1 cellular context compared by ENCODE assay signal in the genomic region with DNA sequence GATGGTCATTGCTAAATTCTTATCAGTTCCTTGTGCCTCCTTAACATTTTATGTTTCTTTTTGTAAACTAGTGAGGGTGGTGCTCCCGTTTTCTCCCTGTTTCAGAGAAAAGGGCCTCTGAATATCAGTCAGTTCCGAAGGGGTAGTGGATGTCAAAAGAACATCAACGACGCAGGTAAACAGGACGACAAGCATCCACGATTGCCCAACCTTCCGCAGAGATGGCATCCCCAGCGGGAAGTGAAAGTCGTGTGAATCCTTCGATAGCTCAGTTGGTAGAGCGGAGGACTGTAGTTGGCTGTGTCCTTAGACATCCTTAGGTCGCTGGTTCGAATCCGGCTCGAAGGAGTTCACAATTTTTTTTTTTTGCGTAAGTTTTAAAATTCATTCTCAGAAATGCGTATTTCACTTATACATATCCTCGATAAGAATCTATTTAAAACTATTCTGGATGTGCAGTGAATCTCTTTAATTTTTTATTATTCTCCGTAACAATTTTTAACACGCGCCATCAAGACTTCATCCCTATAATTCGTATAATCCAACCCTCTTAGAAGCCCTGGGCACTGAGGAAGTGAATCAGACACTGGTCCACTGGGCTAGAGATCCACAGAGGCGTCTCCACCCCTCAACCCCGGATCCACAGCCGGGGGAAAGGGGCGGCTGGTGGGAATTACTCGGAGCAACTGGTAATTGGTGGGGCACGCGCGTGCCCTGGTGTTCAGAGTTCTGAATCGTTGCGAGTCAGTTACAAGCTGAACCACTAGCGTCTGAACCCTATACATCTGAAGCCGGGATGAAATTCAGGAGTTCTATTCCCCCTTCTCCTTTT.
A peak's percentile ranks its signal among the peaks of the same experiment; 100 is the strongest.
TF ChIP-seq lines count a peak whose summit lies in the region.

No MANE protein-coding gene starts in this region.

TF ChIP-seq in HepG2, 621 proteins besides CTCF, POLR2A, EP300 and RAD21 (continued from another document and continues in another):
- TF ChIP-seq, protein P1, sequence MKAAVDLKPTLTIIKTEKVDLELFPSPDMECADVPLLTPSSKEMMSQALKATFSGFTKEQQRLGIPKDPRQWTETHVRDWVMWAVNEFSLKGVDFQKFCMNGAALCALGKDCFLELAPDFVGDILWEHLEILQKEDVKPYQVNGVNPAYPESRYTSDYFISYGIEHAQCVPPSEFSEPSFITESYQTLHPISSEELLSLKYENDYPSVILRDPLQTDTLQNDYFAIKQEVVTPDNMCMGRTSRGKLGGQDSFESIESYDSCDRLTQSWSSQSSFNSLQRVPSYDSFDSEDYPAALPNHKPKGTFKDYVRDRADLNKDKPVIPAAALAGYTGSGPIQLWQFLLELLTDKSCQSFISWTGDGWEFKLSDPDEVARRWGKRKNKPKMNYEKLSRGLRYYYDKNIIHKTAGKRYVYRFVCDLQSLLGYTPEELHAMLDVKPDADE (CRISPR knock-in tag; IDR thresholded peaks at IDR 0.05): no peak
- TF ChIP-seq, protein P2, sequence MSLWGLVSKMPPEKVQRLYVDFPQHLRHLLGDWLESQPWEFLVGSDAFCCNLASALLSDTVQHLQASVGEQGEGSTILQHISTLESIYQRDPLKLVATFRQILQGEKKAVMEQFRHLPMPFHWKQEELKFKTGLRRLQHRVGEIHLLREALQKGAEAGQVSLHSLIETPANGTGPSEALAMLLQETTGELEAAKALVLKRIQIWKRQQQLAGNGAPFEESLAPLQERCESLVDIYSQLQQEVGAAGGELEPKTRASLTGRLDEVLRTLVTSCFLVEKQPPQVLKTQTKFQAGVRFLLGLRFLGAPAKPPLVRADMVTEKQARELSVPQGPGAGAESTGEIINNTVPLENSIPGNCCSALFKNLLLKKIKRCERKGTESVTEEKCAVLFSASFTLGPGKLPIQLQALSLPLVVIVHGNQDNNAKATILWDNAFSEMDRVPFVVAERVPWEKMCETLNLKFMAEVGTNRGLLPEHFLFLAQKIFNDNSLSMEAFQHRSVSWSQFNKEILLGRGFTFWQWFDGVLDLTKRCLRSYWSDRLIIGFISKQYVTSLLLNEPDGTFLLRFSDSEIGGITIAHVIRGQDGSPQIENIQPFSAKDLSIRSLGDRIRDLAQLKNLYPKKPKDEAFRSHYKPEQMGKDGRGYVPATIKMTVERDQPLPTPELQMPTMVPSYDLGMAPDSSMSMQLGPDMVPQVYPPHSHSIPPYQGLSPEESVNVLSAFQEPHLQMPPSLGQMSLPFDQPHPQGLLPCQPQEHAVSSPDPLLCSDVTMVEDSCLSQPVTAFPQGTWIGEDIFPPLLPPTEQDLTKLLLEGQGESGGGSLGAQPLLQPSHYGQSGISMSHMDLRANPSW (CRISPR knock-in tag; IDR thresholded peaks at IDR 0.05; ENCODE audit: borderline replicate concordance): no peak
- TF ChIP-seq EEA1 (CRISPR knock-in tag; IDR thresholded peaks at IDR 0.05; ENCODE audit: borderline replicate concordance) (no peak), KDM2A (CRISPR knock-in tag; IDR thresholded peaks at IDR 0.05; ENCODE audit: borderline replicate concordance, low read depth) (peak; percentile 93; the same call in 1 of the 2 replicates), ZNF589 (CRISPR knock-in tag; conservative IDR thresholded peaks at IDR 0.05) (no peak), KDM4B (CRISPR knock-in tag; IDR thresholded peaks at IDR 0.05) (peak; percentile 96), ZNF382 (CRISPR knock-in tag; IDR thresholded peaks at IDR 0.05; ENCODE audit: borderline replicate concordance) (no peak), ONECUT2 (CRISPR knock-in tag; IDR thresholded peaks at IDR 0.05) (no peak), POLR2G (IDR thresholded peaks at IDR 0.05; ENCODE audit: low read depth, low read length) (no peak), ASH2L (IDR thresholded peaks at IDR 0.05; ENCODE audit: insufficient read length, low read depth, low read length) (peak; percentile 97), KLF13 (CRISPR knock-in tag; IDR thresholded peaks at IDR 0.05) (no peak), ZNF570 (CRISPR knock-in tag; IDR thresholded peaks at IDR 0.05; ENCODE audit: borderline replicate concordance) (no peak), CC2D1A (CRISPR knock-in tag; IDR thresholded peaks at IDR 0.05) (no peak), ZMYM3 (CRISPR knock-in tag; IDR thresholded peaks at IDR 0.05) (peak; percentile 85; the same call in 1 of the 2 replicates), KLF11 (CRISPR knock-in tag; IDR thresholded peaks at IDR 0.05) (peak; percentile 87; the same call in 1 of the 2 replicates), ZC3H13 (CRISPR knock-in tag; IDR thresholded peaks at IDR 0.05) (no peak), ZNF619 (CRISPR knock-in tag; IDR thresholded peaks at IDR 0.05) (no peak), ZNF746 (CRISPR knock-in tag; IDR thresholded peaks at IDR 0.05) (no peak), CHD4 (IDR thresholded peaks at IDR 0.05; ENCODE audit: borderline replicate concordance, low read length) (peak; percentile 11; the same call in 1 of the 2 replicates), ZFP41 (CRISPR knock-in tag; IDR thresholded peaks at IDR 0.05; ENCODE audit: borderline replicate concordance) (no peak)
- TF ChIP-seq, protein P3, sequence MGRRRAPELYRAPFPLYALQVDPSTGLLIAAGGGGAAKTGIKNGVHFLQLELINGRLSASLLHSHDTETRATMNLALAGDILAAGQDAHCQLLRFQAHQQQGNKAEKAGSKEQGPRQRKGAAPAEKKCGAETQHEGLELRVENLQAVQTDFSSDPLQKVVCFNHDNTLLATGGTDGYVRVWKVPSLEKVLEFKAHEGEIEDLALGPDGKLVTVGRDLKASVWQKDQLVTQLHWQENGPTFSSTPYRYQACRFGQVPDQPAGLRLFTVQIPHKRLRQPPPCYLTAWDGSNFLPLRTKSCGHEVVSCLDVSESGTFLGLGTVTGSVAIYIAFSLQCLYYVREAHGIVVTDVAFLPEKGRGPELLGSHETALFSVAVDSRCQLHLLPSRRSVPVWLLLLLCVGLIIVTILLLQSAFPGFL (CRISPR knock-in tag; IDR thresholded peaks at IDR 0.05): no peak
- TF ChIP-seq, protein P4, sequence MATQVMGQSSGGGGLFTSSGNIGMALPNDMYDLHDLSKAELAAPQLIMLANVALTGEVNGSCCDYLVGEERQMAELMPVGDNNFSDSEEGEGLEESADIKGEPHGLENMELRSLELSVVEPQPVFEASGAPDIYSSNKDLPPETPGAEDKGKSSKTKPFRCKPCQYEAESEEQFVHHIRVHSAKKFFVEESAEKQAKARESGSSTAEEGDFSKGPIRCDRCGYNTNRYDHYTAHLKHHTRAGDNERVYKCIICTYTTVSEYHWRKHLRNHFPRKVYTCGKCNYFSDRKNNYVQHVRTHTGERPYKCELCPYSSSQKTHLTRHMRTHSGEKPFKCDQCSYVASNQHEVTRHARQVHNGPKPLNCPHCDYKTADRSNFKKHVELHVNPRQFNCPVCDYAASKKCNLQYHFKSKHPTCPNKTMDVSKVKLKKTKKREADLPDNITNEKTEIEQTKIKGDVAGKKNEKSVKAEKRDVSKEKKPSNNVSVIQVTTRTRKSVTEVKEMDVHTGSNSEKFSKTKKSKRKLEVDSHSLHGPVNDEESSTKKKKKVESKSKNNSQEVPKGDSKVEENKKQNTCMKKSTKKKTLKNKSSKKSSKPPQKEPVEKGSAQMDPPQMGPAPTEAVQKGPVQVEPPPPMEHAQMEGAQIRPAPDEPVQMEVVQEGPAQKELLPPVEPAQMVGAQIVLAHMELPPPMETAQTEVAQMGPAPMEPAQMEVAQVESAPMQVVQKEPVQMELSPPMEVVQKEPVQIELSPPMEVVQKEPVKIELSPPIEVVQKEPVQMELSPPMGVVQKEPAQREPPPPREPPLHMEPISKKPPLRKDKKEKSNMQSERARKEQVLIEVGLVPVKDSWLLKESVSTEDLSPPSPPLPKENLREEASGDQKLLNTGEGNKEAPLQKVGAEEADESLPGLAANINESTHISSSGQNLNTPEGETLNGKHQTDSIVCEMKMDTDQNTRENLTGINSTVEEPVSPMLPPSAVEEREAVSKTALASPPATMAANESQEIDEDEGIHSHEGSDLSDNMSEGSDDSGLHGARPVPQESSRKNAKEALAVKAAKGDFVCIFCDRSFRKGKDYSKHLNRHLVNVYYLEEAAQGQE (IDR thresholded peaks at IDR 0.05; ENCODE audit: borderline replicate concordance in 1 of 2, low read depth in 1 of 2, low read length in 2 of 2): peak in 1 of 2 experiments; percentile 43; a peak in 1 of 4 replicates
- TF ChIP-seq, protein P5, sequence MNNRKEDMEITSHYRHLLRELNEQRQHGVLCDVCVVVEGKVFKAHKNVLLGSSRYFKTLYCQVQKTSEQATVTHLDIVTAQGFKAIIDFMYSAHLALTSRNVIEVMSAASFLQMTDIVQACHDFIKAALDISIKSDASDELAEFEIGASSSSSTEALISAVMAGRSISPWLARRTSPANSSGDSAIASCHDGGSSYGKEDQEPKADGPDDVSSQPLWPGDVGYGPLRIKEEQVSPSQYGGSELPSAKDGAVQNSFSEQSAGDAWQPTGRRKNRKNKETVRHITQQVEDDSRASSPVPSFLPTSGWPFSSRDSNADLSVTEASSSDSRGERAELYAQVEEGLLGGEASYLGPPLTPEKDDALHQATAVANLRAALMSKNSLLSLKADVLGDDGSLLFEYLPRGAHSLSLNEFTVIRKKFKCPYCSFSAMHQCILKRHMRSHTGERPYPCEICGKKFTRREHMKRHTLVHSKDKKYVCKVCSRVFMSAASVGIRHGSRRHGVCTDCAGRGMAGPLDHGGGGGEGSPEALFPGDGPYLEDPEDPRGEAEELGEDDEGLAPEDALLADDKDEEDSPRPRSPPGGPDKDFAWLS (CRISPR knock-in tag; IDR thresholded peaks at IDR 0.05; ENCODE audit: borderline replicate concordance): no peak
- TF ChIP-seq, protein P6, sequence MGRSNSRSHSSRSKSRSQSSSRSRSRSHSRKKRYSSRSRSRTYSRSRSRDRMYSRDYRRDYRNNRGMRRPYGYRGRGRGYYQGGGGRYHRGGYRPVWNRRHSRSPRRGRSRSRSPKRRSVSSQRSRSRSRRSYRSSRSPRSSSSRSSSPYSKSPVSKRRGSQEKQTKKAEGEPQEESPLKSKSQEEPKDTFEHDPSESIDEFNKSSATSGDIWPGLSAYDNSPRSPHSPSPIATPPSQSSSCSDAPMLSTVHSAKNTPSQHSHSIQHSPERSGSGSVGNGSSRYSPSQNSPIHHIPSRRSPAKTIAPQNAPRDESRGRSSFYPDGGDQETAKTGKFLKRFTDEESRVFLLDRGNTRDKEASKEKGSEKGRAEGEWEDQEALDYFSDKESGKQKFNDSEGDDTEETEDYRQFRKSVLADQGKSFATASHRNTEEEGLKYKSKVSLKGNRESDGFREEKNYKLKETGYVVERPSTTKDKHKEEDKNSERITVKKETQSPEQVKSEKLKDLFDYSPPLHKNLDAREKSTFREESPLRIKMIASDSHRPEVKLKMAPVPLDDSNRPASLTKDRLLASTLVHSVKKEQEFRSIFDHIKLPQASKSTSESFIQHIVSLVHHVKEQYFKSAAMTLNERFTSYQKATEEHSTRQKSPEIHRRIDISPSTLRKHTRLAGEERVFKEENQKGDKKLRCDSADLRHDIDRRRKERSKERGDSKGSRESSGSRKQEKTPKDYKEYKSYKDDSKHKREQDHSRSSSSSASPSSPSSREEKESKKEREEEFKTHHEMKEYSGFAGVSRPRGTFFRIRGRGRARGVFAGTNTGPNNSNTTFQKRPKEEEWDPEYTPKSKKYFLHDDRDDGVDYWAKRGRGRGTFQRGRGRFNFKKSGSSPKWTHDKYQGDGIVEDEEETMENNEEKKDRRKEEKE (IDR thresholded peaks at IDR 0.05): no peak
- TF ChIP-seq, protein P7, sequence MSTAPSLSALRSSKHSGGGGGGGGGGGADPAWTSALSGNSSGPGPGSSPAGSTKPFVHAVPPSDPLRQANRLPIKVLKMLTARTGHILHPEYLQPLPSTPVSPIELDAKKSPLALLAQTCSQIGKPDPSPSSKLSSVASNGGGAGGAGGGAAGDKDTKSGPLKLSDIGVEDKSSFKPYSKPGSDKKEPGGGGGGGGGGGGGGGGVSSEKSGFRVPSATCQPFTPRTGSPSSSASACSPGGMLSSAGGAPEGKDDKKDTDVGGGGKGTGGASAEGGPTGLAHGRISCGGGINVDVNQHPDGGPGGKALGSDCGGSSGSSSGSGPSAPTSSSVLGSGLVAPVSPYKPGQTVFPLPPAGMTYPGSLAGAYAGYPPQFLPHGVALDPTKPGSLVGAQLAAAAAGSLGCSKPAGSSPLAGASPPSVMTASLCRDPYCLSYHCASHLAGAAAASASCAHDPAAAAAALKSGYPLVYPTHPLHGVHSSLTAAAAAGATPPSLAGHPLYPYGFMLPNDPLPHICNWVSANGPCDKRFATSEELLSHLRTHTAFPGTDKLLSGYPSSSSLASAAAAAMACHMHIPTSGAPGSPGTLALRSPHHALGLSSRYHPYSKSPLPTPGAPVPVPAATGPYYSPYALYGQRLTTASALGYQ (CRISPR knock-in tag; IDR thresholded peaks at IDR 0.05): no peak; the same call in 1 of the 2 replicates
- TF ChIP-seq, protein P8, sequence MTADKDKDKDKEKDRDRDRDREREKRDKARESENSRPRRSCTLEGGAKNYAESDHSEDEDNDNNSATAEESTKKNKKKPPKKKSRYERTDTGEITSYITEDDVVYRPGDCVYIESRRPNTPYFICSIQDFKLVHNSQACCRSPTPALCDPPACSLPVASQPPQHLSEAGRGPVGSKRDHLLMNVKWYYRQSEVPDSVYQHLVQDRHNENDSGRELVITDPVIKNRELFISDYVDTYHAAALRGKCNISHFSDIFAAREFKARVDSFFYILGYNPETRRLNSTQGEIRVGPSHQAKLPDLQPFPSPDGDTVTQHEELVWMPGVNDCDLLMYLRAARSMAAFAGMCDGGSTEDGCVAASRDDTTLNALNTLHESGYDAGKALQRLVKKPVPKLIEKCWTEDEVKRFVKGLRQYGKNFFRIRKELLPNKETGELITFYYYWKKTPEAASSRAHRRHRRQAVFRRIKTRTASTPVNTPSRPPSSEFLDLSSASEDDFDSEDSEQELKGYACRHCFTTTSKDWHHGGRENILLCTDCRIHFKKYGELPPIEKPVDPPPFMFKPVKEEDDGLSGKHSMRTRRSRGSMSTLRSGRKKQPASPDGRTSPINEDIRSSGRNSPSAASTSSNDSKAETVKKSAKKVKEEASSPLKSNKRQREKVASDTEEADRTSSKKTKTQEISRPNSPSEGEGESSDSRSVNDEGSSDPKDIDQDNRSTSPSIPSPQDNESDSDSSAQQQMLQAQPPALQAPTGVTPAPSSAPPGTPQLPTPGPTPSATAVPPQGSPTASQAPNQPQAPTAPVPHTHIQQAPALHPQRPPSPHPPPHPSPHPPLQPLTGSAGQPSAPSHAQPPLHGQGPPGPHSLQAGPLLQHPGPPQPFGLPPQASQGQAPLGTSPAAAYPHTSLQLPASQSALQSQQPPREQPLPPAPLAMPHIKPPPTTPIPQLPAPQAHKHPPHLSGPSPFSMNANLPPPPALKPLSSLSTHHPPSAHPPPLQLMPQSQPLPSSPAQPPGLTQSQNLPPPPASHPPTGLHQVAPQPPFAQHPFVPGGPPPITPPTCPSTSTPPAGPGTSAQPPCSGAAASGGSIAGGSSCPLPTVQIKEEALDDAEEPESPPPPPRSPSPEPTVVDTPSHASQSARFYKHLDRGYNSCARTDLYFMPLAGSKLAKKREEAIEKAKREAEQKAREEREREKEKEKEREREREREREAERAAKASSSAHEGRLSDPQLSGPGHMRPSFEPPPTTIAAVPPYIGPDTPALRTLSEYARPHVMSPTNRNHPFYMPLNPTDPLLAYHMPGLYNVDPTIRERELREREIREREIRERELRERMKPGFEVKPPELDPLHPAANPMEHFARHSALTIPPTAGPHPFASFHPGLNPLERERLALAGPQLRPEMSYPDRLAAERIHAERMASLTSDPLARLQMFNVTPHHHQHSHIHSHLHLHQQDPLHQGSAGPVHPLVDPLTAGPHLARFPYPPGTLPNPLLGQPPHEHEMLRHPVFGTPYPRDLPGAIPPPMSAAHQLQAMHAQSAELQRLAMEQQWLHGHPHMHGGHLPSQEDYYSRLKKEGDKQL (CRISPR knock-in tag; IDR thresholded peaks at IDR 0.05; ENCODE audit: low read depth): 0 out of 2 replicates have a peak, but pooled peaks have one; percentile 30
